ENCODE assay signal across 14 cellular contexts in the genomic region with DNA sequence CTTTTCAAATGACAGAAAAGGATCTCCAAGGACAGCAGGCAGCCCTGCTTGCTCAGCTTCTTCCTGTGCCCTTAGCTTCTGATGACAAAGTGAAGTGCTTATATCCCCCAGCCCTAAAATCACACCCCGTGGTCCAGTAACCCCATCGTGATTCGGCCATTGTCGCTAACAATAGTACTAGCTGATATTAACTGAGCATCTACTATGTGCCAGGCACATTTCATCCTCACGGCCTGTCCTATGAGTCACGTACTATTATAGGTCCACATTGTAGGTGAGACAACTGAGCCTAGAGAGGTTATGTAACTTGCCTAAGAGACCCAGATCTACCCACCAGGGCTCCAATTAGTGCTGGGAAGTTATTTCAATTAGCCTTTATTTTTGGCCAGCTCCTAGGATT. TPM values are rescaled to one million over a fixed set of nuclear protein-coding genes. Genes with fewer than 3 reads are reported as not detected.
DNase-seq lines count a peak whose midpoint lies in the region; ATAC-seq and TF ChIP-seq lines count a peak whose summit lies in the region.
"Had no signal": no experiment of that assay in that cellular context is flagged by ENCODE, and none has a peak within 500 bp of the region (broad histone marks: within the 10 kb centered on the region; RNA-seq: fewer than 3 reads in every experiment).

No MANE protein-coding gene starts in this region.

- no peaks in the 10 kb centered on the region for H3K27me3 ChIP-seq in mammary epithelial cell (ENCODE audit: insufficient read depth, low read length)
- H3K27me3 ChIP-seq in iPS-15b (ENCODE audit: control insufficient read depth, insufficient read depth, low read length): peaks cover 88% of the 10 kb centered on the region
- peaks cover 11% of the 10 kb centered on the region; the same call in 1 of the 2 replicates for H3K27me3 ChIP-seq in MG63
- H3K27me3 ChIP-seq: uterus had no signal

- no peaks in the 10 kb centered on the region for H4K20me1 ChIP-seq in mammary epithelial cell (ENCODE audit: insufficient read depth, low read length)

- H3K4me3 Mint-ChIP-seq in MCF 10A (ENCODE audit: unreplicated experiment): peak overlapping the region; percentile 74
- H3K4me3 Mint-ChIP-seq in activated B cell treated with CpG ODN at 0.5 μM for 24 hours: peak overlapping the region; percentile 76
- H3K4me3 Mint-ChIP-seq in stimulated activated naive B cell treated with anti-CD40 and anti-IgM and Interleukin-4, amounts not matched to agents 10 μg/mL and 1 μg/mL and 100 μg/mL, for 72 hours: peak overlapping the region; percentile 72 to 86

- no peak overlapping the region for H2AFZ ChIP-seq in mammary epithelial cell (ENCODE audit: low read depth, low read length)

- peaks cover 15% of the 10 kb centered on the region for H3K4me1 Mint-ChIP-seq in MCF 10A (ENCODE audit: insufficient read depth, unreplicated experiment)
- peaks cover 5% of the 10 kb centered on the region for H3K4me1 Mint-ChIP-seq in activated B cell treated with CpG ODN at 0.5 μM for 24 hours
- peaks cover 3 to 6% of the 10 kb centered on the region in 2 donors for H3K4me1 Mint-ChIP-seq in stimulated activated naive B cell treated with anti-CD40 and anti-IgM and Interleukin-4, amounts not matched to agents 10 μg/mL and 1 μg/mL and 100 μg/mL, for 72 hours

- H3K27me3 Mint-ChIP-seq in MCF 10A (ENCODE audit: insufficient read depth, unreplicated experiment): peaks cover 12% of the 10 kb centered on the region
- H3K27me3 Mint-ChIP-seq in activated B cell treated with CpG ODN at 0.5 μM for 24 hours: peaks cover 72% of the 10 kb centered on the region
- H3K27me3 Mint-ChIP-seq in stimulated activated naive B cell treated with anti-CD40 and anti-IgM and Interleukin-4, amounts not matched to agents 10 μg/mL and 1 μg/mL and 100 μg/mL, for 72 hours: peaks cover 64 to 85% of the 10 kb centered on the region in 2 donors

- H3K4me3 ChIP-seq in mammary epithelial cell (replicated peaks in 1 of 3; ENCODE audit: insufficient read depth in 1 of 3, low read depth in 2 of 3, low read length in 3 of 3): no peak overlapping the region
- H3K4me3 ChIP-seq in iPS-15b (ENCODE audit: low read depth, low read length): peak overlapping the region; percentile 59
- no peak overlapping the region for H3K4me3 ChIP-seq in MG63

- POLR2A ChIA-PET in MCF 10A (lab: Yijun Ruan, JAX) (interaction anchor here (0.8 to 1.4 kb wide), 2 partner anchors 25 to 221 kb away, joined by 4 to 7 read pairs; no protein-coding TSS in a partner anchor), activated B cell treated with CpG ODN at 0.5 μM for 24 hours (lab: Charles Lee) (no interaction called here)

- WGBS in mammary epithelial cell (ENCODE audit: low coverage, missing lambda C conversion rate): 91% methylated on average over 6 of the region's 6 CpGs

- CTCF ChIA-PET in MCF 10A (lab: Yijun Ruan, JAX): interaction anchor here (0.6 to 2.8 kb wide), 4 partner anchors 9 to 140 kb away, joined by 3 to 25 read pairs (median 8); no protein-coding TSS in a partner anchor
- CTCF ChIA-PET in mammary epithelial cell (lab: Charles Lee; ENCODE audit: low non-redundant PET): no interaction called here
- CTCF ChIA-PET in activated B cell treated with CpG ODN at 0.5 μM for 24 hours (lab: Charles Lee): interaction anchor here (1.3 to 5.1 kb wide), 2 partner anchors 24 to 342 kb away, joined by 4 to 46 read pairs; no protein-coding TSS in a partner anchor

- H3K9me3 Mint-ChIP-seq in MCF 10A (ENCODE audit: unreplicated experiment) (no peaks in the 10 kb centered on the region), activated B cell treated with CpG ODN at 0.5 μM for 24 hours (no peaks in the 10 kb centered on the region)
- no peaks in the 10 kb centered on the region for H3K9me3 Mint-ChIP-seq in stimulated activated naive B cell treated with anti-CD40 and anti-IgM and Interleukin-4, amounts not matched to agents 10 μg/mL and 1 μg/mL and 100 μg/mL, for 72 hours

- H3K27ac Mint-ChIP-seq in MCF 10A (ENCODE audit: low read depth, unreplicated experiment) (no peak overlapping the region), activated B cell treated with CpG ODN at 0.5 μM for 24 hours (no peak overlapping the region)
- no peak overlapping the region for H3K27ac Mint-ChIP-seq in stimulated activated naive B cell treated with anti-CD40 and anti-IgM and Interleukin-4, amounts not matched to agents 10 μg/mL and 1 μg/mL and 100 μg/mL, for 72 hours

- no peaks in the 10 kb centered on the region for H3K36me3 Mint-ChIP-seq in MCF 10A (ENCODE audit: insufficient read depth, unreplicated experiment)
- no peaks in the 10 kb centered on the region for H3K36me3 Mint-ChIP-seq in activated B cell treated with CpG ODN at 0.5 μM for 24 hours (ENCODE audit: low read depth)
- H3K36me3 Mint-ChIP-seq in stimulated activated naive B cell treated with anti-CD40 and anti-IgM and Interleukin-4, amounts not matched to agents 10 μg/mL and 1 μg/mL and 100 μg/mL, for 72 hours: no peaks in the 10 kb centered on the region

- TF ChIP-seq CTCF in MCF 10A (IDR thresholded peaks at IDR 0.05; ENCODE audit: unreplicated experiment) (no peak), mammary epithelial cell (conservative IDR thresholded peaks at IDR 0.05 in 1 of 2, IDR thresholded peaks at IDR 0.05 in 1 of 2; ENCODE audit: extremely low read depth in 1 of 2, insufficient read depth in 1 of 2, low read depth in 1 of 2, low read length in 2 of 2) (no peak), activated B cell treated with CpG ODN at 0.5 μM for 24 hours (IDR thresholded peaks at IDR 0.05) (no peak)

- dilution Hi-C loops in mammary epithelial cell (cut with HindIII; ENCODE audit: low sequenced_read_pairs): no loop called here

- no peak for DNase-seq in MCF 10A (ENCODE audit: unreplicated experiment)
- DNase-seq in mammary epithelial cell: no peak
- DNase-seq in activated B cell treated with CpG ODN at 0.5 μM for 24 hours: no peak
- DNase-seq in stimulated activated naive B cell treated with anti-CD40 and anti-IgM and Interleukin-4, amounts not matched to agents 10 μg/mL and 1 μg/mL and 100 μg/mL, for 72 hours: no peak
- DNase-seq in head of caudate nucleus: no peak
- no peak for DNase-seq in MG63
- DNase-seq: mesenchymal stem cell, NCI-H2081 had no signal

- no peak overlapping the region for H3K4me2 ChIP-seq in mammary epithelial cell (ENCODE audit: insufficient read depth, low read depth, low read length)

- no peaks in the 10 kb centered on the region for H3K9me3 ChIP-seq in mammary epithelial cell (replicated peaks; ENCODE audit: insufficient read depth, low read length)
- no peaks in the 10 kb centered on the region for H3K9me3 ChIP-seq in iPS-15b (ENCODE audit: control insufficient read depth, insufficient read depth, low read length)
- no peaks in the 10 kb centered on the region for H3K9me3 ChIP-seq in MG63
- H3K9me3 ChIP-seq: uterus had no signal

- intact Hi-C loops in MCF 10A (cut with micrococcal nuclease): loop anchor here (5.0 kb wide), 2 partner anchors 421 to 511 kb away; a partner anchor contains a TSS
- intact Hi-C loops in mammary epithelial cell (cut with micrococcal nuclease): loop anchor here (10.0 kb wide), 1 partner anchor 508 kb away; no protein-coding TSS in a partner anchor
- intact Hi-C loops in activated B cell treated with CpG ODN at 0.5 μM for 24 hours (cut with micrococcal nuclease): loop anchor here (5.0 kb wide), 1 partner anchor 421 kb away; a partner anchor contains a TSS
- intact Hi-C loops in head of caudate nucleus (cut with DNase I): loop anchor here (10.0 kb wide), 1 partner anchor 208 kb away; a partner anchor contains a TSS

- in situ Hi-C loops in mammary epithelial cell (cut with MboI; ENCODE audit: low sequenced_read_pairs in 2 of 2): loop anchor here in 1 of 2 donors (10.0 kb wide), 1 partner anchor 418 kb away; a partner anchor contains a TSS

- ATAC-seq in activated B cell treated with CpG ODN at 0.5 μM for 24 hours (ENCODE audit: low read depth): no peak
- ATAC-seq in stimulated activated naive B cell treated with anti-CD40 and anti-IgM and Interleukin-4, amounts not matched to agents 10 μg/mL and 1 μg/mL and 100 μg/mL, for 72 hours (replicated peaks): no peak
- no peak for ATAC-seq in GM19455 (IDR thresholded peaks at IDR 0.05; ENCODE audit: unreplicated experiment)
- ATAC-seq: esophagus mucosa had no signal

- H3K9ac ChIP-seq in mammary epithelial cell (ENCODE audit: insufficient read depth, low read length) (no peak overlapping the region), iPS-15b (ENCODE audit: low read depth, low read length) (no peak overlapping the region)

- H3K36me3 ChIP-seq in mammary epithelial cell (ENCODE audit: insufficient read depth, low read length) (no peaks in the 10 kb centered on the region), iPS-15b (ENCODE audit: control insufficient read depth, insufficient read depth, low read length) (no peaks in the 10 kb centered on the region), MG63 (no peaks in the 10 kb centered on the region)
- H3K36me3 ChIP-seq: cardiac muscle cell, uterus had no signal

- no peaks in the 10 kb centered on the region for H3K79me2 ChIP-seq in mammary epithelial cell (ENCODE audit: insufficient read depth, low read length)

- peaks cover 25% of the 10 kb centered on the region for H3K4me1 ChIP-seq in mammary epithelial cell (ENCODE audit: insufficient read depth, low read length)
- peaks cover 12% of the 10 kb centered on the region for H3K4me1 ChIP-seq in iPS-15b (ENCODE audit: control insufficient read depth, insufficient read depth, low read length)

- BruUV-seq in MCF 10A (replicated peaks; lab: Mats Ljungman, UMichigan) (no TSS peak), mammary epithelial cell (replicated peaks; lab: Mats Ljungman, UMichigan) (no TSS peak)

- no peak overlapping the region for H3K27ac ChIP-seq in mammary epithelial cell (ENCODE audit: insufficient read depth, low read depth, low read length)
- H3K27ac ChIP-seq: cardiac muscle cell had no signal

RNA-seq across cellular contexts. Expression of a gene that starts 6.1 kb away (rescaled TPM):
- total RNA-seq in MCF 10A (2022): 0.32 TPM in 1 of 2 replicates, not detected in the other
- 10 to 100 TPM in 1 of 2 donors, 1 to 10 TPM in 1; 6.5 to 11.5 TPM for total RNA-seq in mammary epithelial cell
- 4.5 TPM for polyA plus RNA-seq in mammary epithelial cell
- 12.9 TPM for polyA minus RNA-seq in mammary epithelial cell
- total RNA-seq in activated B cell treated with CpG ODN at 0.5 μM for 24 hours: not detected in 2 replicates
- 0.23 and 0.35 TPM in 2 replicates for total RNA-seq in MG63 (2014; rRNA removed; shearing (Covaris generic); ENCODE audit: low replicate concordance)

RNA-seq across cellular contexts. Expression of a gene that starts 29.9 kb away (rescaled TPM):
- not detected in 2 replicates for total RNA-seq in MCF 10A (2022)
- 1 to 10 TPM in 1 of 2 donors, under 1 TPM in 1; 0.99 to 1.8 TPM for total RNA-seq in mammary epithelial cell
- polyA plus RNA-seq in mammary epithelial cell: 0.43 TPM
- not detected for polyA minus RNA-seq in mammary epithelial cell
- not detected in 2 replicates for total RNA-seq in activated B cell treated with CpG ODN at 0.5 μM for 24 hours
- total RNA-seq in MG63 (2014; rRNA removed; shearing (Covaris generic); ENCODE audit: low replicate concordance): not detected in 2 replicates

RNA-seq across cellular contexts. Expression of a gene that starts 59.8 kb away (rescaled TPM):
- total RNA-seq in MCF 10A (2022) (not detected in 2 replicates), mammary epithelial cell (not detected), activated B cell treated with CpG ODN at 0.5 μM for 24 hours (1.8 and 1.9 TPM in 2 replicates)
- not detected for polyA plus RNA-seq in mammary epithelial cell
- not detected for polyA minus RNA-seq in mammary epithelial cell
- total RNA-seq in MG63 (2014; rRNA removed; shearing (Covaris generic); ENCODE audit: low replicate concordance): not detected in 2 replicates
- total RNA-seq: cardiac muscle cell, esophagus mucosa, posterior vena cava, uterus had no signal
- polyA plus RNA-seq: cardiac muscle cell had no signal
